In genomic region chr2:57516740-57517340, GRCh38 we compare ENCODE assay signal across 7 cellular contexts.
DNase-seq lines count a peak whose midpoint lies in the region; ATAC-seq and TF ChIP-seq lines count a peak whose summit lies in the region.

No MANE protein-coding gene starts in this region.

- no peaks in the 10 kb centered on the region for H3K79me2 ChIP-seq in PC-9 (ENCODE audit: low read depth)

- 0 out of 2 replicates have a peak, but pooled peaks cover 3% of the 10 kb centered on the region for H3K9me3 ChIP-seq in PC-9 (ENCODE audit: insufficient read depth, low read depth)

- H3K36me3 Mint-ChIP-seq in osteocyte (ENCODE audit: unreplicated experiment), result no peaks in the 10 kb centered on the region
- no peaks in the 10 kb centered on the region for H3K36me3 Mint-ChIP-seq in effector memory CD8-positive, alpha-beta T cell (ENCODE audit: insufficient read depth)

- no peaks in the 10 kb centered on the region for H3K9me2 ChIP-seq in PC-9 (ENCODE audit: insufficient read depth)

- BruUV-seq in PC-9 (replicated peaks; lab: Mats Ljungman, UMichigan), result no TSS peak

- peak; percentile 51 for DNase-seq in GM12865 (ENCODE audit: low read depth)
- peak; percentile 7 for DNase-seq in HuH-7.5 (ENCODE audit: low spot score)
- peak in 1 of 2 experiments; percentile 51 for DNase-seq in PC-9
- DNase-seq in erythroblast (lab: John Stamatoyannopoulos, UW), result peak; percentile 39 to 53
- DNase-seq in osteocyte (ENCODE audit: extremely low spot score, unreplicated experiment), result no peak
- DNase-seq in effector memory CD8-positive, alpha-beta T cell, result no peak

- intact Hi-C loops in PC-9 (cut with micrococcal nuclease; ENCODE audit: unreplicated experiment), result loop anchor here (5.0 to 10.0 kb wide), 2 partner anchors 1335 to 1802 kb away; partner anchors contain the start of gene CCDC85A

- POLR2A ChIA-PET in PC-9 (lab: Charles Lee; ENCODE audit: unreplicated experiment), result no interaction called here

- peak; percentile 93 for ATAC-seq in GM21723 (IDR thresholded peaks at IDR 0.05; ENCODE audit: unreplicated experiment)
- no peak for ATAC-seq in effector memory CD8-positive, alpha-beta T cell (replicated peaks)

- no peaks in the 10 kb centered on the region for H3K27me3 ChIP-seq in PC-9 (ENCODE audit: insufficient read depth, low read depth)

- H3K4me2 ChIP-seq in PC-9, result no peak overlapping the region

- H3K4me3 Mint-ChIP-seq in osteocyte (ENCODE audit: unreplicated experiment), result no peak overlapping the region
- H3K4me3 Mint-ChIP-seq in effector memory CD8-positive, alpha-beta T cell, result no peak overlapping the region

- no peak overlapping the region for H3K27ac Mint-ChIP-seq in osteocyte (ENCODE audit: unreplicated experiment)
- no peak overlapping the region for H3K27ac Mint-ChIP-seq in effector memory CD8-positive, alpha-beta T cell

- H3K27me3 Mint-ChIP-seq in osteocyte (ENCODE audit: unreplicated experiment), result peaks cover 53% of the 10 kb centered on the region
- no peaks in the 10 kb centered on the region for H3K27me3 Mint-ChIP-seq in effector memory CD8-positive, alpha-beta T cell

- H3K27ac ChIP-seq in PC-9, result no peak overlapping the region

- no peaks in the 10 kb centered on the region for H3F3A ChIP-seq in PC-9 (ENCODE audit: insufficient read depth, low read depth)

- CTCF ChIA-PET in PC-9 (lab: Charles Lee), result no interaction called here

- no peaks in the 10 kb centered on the region for H3K36me3 ChIP-seq in PC-9 (ENCODE audit: low read depth)

- H2AFZ ChIP-seq in PC-9, result no peak overlapping the region

- no peak for TF ChIP-seq POLR2A in erythroblast (IDR thresholded peaks at IDR 0.05; ENCODE audit: low read length)

- TF ChIP-seq CTCF in GM12865 (IDR thresholded peaks at IDR 0.05; ENCODE audit: insufficient read depth, low read depth, low read length, missing control alignments) (peak; percentile 36), PC-9 (conservative IDR thresholded peaks at IDR 0.05) (peak; percentile 86), osteocyte (IDR thresholded peaks at IDR 0.05) (peak; percentile 63)

- H3K4me1 Mint-ChIP-seq in osteocyte (ENCODE audit: unreplicated experiment), result no peaks in the 10 kb centered on the region
- no peaks in the 10 kb centered on the region for H3K4me1 Mint-ChIP-seq in effector memory CD8-positive, alpha-beta T cell (ENCODE audit: low read depth in 2 of 2)

- peaks cover under 1% of the 10 kb centered on the region for H3K9me3 Mint-ChIP-seq in osteocyte (ENCODE audit: unreplicated experiment)
- H3K9me3 Mint-ChIP-seq in effector memory CD8-positive, alpha-beta T cell, result peaks cover 0 to 1% of the 10 kb centered on the region in 2 donors

- no peaks in the 10 kb centered on the region for H4K20me1 ChIP-seq in PC-9 (ENCODE audit: insufficient read depth)

- no peak overlapping the region for H3K4me3 ChIP-seq in GM12865 (ENCODE audit: low read depth, low read length)
- H3K4me3 ChIP-seq in PC-9, result no peak overlapping the region

- H3K4me1 ChIP-seq in PC-9 (replicated peaks; ENCODE audit: insufficient read depth), result no peaks in the 10 kb centered on the region

Comparison
In these comparisons a context has a peak if more than half of its experiments do, and no peak if none do; other contexts are left out.
1. DNase-seq: peak in GM12865 (single experiment), HuH-7.5 (single experiment) and erythroblast (2 of 2); none in osteocyte (single experiment) and effector memory CD8-positive, alpha-beta T cell (0 of 3).
2. CTCF ChIP-seq: peak in every context shown above with its lines; median percentile 86 in PC-9; 63 in osteocyte; 36 in GM12865.